Comparison of ENCODE assay signal across 3 cellular contexts in the genomic region with DNA sequence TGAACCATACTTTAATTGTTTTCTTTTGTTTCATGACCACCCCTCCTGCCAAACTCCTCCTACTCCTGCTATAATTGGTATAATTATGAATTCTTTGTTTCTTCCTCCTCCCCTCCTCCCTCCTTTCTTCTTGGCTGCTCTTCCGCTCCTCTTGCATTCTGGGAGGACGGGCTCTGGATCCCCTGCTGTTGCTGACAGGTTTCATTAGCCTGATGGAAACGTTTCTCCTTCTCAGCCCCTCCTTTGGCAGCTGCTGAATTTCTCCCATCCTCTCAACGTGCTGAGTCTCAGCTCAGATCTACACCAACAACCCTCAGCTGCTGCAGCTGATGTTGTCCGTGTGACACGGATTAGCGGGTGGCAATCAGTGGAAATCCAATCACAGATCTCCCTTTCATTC.
A peak's percentile ranks its signal among the peaks of the same experiment; 100 is the strongest.
TF ChIP-seq lines count a peak whose summit lies in the region.

No MANE protein-coding gene starts in this region.

TF ChIP-seq in SK-N-SH, 30 proteins besides CTCF, POLR2A, EP300 and RAD21 (continued from another document):
- TF ChIP-seq, protein P1, sequence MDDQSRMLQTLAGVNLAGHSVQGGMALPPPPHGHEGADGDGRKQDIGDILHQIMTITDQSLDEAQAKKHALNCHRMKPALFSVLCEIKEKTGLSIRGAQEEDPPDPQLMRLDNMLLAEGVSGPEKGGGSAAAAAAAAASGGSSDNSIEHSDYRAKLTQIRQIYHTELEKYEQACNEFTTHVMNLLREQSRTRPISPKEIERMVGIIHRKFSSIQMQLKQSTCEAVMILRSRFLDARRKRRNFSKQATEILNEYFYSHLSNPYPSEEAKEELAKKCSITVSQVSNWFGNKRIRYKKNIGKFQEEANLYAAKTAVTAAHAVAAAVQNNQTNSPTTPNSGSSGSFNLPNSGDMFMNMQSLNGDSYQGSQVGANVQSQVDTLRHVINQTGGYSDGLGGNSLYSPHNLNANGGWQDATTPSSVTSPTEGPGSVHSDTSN (IDR thresholded peaks at IDR 0.05): peak; percentile 10; the same call in 1 of the 2 replicates

TF ChIP-seq in SK-N-SH treated with all-trans-retinoic acid at 6 μM for 48 hours, 23 proteins besides CTCF, POLR2A, EP300 and RAD21 (continued from another document):
- TF ChIP-seq ZNF70 (CRISPR knock-in tag; IDR thresholded peaks at IDR 0.05): no peak
- TF ChIP-seq SNAI2 (CRISPR knock-in tag; IDR thresholded peaks at IDR 0.05): no peak
- TF ChIP-seq, protein P2, sequence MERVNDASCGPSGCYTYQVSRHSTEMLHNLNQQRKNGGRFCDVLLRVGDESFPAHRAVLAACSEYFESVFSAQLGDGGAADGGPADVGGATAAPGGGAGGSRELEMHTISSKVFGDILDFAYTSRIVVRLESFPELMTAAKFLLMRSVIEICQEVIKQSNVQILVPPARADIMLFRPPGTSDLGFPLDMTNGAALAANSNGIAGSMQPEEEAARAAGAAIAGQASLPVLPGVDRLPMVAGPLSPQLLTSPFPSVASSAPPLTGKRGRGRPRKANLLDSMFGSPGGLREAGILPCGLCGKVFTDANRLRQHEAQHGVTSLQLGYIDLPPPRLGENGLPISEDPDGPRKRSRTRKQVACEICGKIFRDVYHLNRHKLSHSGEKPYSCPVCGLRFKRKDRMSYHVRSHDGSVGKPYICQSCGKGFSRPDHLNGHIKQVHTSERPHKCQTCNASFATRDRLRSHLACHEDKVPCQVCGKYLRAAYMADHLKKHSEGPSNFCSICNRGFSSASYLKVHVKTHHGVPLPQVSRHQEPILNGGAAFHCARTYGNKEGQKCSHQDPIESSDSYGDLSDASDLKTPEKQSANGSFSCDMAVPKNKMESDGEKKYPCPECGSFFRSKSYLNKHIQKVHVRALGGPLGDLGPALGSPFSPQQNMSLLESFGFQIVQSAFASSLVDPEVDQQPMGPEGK (CRISPR knock-in tag; IDR thresholded peaks at IDR 0.05; ENCODE audit: borderline replicate concordance): no peak
- TF ChIP-seq PPARA (CRISPR knock-in tag; IDR thresholded peaks at IDR 0.05; ENCODE audit: borderline replicate concordance): no peak
- TF ChIP-seq, protein P3, sequence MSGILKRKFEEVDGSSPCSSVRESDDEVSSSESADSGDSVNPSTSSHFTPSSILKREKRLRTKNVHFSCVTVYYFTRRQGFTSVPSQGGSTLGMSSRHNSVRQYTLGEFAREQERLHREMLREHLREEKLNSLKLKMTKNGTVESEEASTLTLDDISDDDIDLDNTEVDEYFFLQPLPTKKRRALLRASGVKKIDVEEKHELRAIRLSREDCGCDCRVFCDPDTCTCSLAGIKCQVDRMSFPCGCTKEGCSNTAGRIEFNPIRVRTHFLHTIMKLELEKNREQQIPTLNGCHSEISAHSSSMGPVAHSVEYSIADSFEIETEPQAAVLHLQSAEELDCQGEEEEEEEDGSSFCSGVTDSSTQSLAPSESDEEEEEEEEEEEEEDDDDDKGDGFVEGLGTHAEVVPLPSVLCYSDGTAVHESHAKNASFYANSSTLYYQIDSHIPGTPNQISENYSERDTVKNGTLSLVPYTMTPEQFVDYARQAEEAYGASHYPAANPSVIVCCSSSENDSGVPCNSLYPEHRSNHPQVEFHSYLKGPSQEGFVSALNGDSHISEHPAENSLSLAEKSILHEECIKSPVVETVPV (CRISPR knock-in tag; IDR thresholded peaks at IDR 0.05): no peak
- no peak for TF ChIP-seq BACH2 (CRISPR knock-in tag; IDR thresholded peaks at IDR 0.05; ENCODE audit: borderline replicate concordance)
- no peak for TF ChIP-seq ZFP3 (CRISPR knock-in tag; IDR thresholded peaks at IDR 0.05)
- TF ChIP-seq TCF4 (CRISPR knock-in tag; IDR thresholded peaks at IDR 0.05; ENCODE audit: borderline replicate concordance): no peak
- TF ChIP-seq, protein P4, sequence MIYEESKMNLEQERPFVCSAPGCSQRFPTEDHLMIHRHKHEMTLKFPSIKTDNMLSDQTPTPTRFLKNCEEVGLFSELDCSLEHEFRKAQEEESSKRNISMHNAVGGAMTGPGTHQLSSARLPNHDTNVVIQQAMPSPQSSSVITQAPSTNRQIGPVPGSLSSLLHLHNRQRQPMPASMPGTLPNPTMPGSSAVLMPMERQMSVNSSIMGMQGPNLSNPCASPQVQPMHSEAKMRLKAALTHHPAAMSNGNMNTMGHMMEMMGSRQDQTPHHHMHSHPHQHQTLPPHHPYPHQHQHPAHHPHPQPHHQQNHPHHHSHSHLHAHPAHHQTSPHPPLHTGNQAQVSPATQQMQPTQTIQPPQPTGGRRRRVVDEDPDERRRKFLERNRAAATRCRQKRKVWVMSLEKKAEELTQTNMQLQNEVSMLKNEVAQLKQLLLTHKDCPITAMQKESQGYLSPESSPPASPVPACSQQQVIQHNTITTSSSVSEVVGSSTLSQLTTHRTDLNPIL (CRISPR knock-in tag; IDR thresholded peaks at IDR 0.05; ENCODE audit: low read depth): no peak
- TF ChIP-seq ARNTL (CRISPR knock-in tag; IDR thresholded peaks at IDR 0.05; ENCODE audit: borderline replicate concordance, low read depth): no peak
- TF ChIP-seq GLIS3 (CRISPR knock-in tag; IDR thresholded peaks at IDR 0.05): no peak
- no peak for TF ChIP-seq CSDC2 (CRISPR knock-in tag; IDR thresholded peaks at IDR 0.05)
- TF ChIP-seq RARB (CRISPR knock-in tag; IDR thresholded peaks at IDR 0.05): no peak
- TF ChIP-seq ZNF565 (CRISPR knock-in tag; conservative IDR thresholded peaks at IDR 0.05; ENCODE audit: low read depth): no peak

TF ChIP-seq in H1, 55 proteins besides CTCF, POLR2A, EP300 and RAD21 (continued from another document):
- TF ChIP-seq ZNF274 (IDR thresholded peaks at IDR 0.05; ENCODE audit: borderline replicate concordance, extremely low read depth, low read length): no peak
- no peak for TF ChIP-seq EZH2 (IDR thresholded peaks at IDR 0.05; ENCODE audit: low read depth, low read length, severe bottlenecking)
- TF ChIP-seq KDM5A (IDR thresholded peaks at IDR 0.05; ENCODE audit: low read length): no peak
- no peak for TF ChIP-seq CHD1 (IDR thresholded peaks at IDR 0.05; ENCODE audit: low read depth, low read length)
- TF ChIP-seq POU5F1 (IDR thresholded peaks at IDR 0.05; ENCODE audit: low read depth, low read length): no peak
- TF ChIP-seq, protein P5, sequence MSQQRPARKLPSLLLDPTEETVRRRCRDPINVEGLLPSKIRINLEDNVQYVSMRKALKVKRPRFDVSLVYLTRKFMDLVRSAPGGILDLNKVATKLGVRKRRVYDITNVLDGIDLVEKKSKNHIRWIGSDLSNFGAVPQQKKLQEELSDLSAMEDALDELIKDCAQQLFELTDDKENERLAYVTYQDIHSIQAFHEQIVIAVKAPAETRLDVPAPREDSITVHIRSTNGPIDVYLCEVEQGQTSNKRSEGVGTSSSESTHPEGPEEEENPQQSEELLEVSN (IDR thresholded peaks at IDR 0.05): no peak
- TF ChIP-seq, protein P6, sequence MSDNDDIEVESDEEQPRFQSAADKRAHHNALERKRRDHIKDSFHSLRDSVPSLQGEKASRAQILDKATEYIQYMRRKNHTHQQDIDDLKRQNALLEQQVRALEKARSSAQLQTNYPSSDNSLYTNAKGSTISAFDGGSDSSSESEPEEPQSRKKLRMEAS (IDR thresholded peaks at IDR 0.05): no peak
- TF ChIP-seq SIN3A (conservative IDR thresholded peaks at IDR 0.05 in 1 of 2, IDR thresholded peaks at IDR 0.05 in 1 of 2; ENCODE audit: low read depth in 1 of 2, low read length in 2 of 2): no peak
- no peak for TF ChIP-seq SAP30 (IDR thresholded peaks at IDR 0.05; ENCODE audit: insufficient read depth, insufficient replicate concordance, low read length)
- TF ChIP-seq TAF7 (optimal IDR thresholded peaks at IDR 0.05; ENCODE audit: borderline replicate concordance, low read depth, low read length): no peak
- TF ChIP-seq GABPA (IDR thresholded peaks at IDR 0.05; ENCODE audit: borderline replicate concordance, insufficient read depth, low read length): no peak
